Comparison of ENCODE assay signal across 8 cellular contexts in the genomic region with DNA sequence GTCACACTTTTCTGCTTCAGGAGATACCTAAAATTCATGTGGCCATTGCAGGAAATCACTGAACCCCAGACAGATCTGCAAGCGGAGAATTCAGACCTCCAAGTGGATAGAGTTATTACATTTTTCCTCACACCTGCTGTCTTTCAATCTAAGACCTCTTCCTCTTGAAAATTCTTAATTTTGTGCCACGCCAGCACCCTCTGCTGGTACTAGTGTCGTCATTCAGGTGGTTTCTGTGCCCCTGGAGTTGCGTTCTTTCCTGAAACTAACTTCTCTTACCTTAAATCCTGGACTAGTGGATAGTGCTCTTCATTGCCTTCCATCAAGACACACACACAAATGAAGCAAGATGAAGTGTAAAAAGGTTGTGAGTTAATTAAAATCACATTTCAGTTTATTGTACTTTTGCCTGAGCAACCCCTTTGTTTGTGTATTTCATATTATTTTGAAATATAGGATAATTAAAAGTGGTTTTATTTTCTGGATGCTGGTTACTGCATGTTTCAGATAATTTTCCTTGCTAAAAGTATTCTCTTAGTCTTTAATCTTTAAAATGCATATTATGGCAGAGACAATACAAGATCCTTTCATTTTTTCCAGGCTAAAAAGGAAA. TPM values are rescaled to one million over a fixed set of nuclear protein-coding genes. Genes with fewer than 3 reads are reported as not detected.
A peak's percentile ranks its signal among the peaks of the same experiment; 100 is the strongest.
DNase-seq lines count a peak whose midpoint lies in the region; ATAC-seq, FAIRE-seq and TF ChIP-seq lines count a peak whose summit lies in the region.

No MANE protein-coding gene starts in this region.

- peak overlapping the region; percentile 65 for H3K4me3 ChIP-seq in iPS-18a (ENCODE audit: low read length)

- no peak overlapping the region for H3K27ac ChIP-seq in iPS-18a (ENCODE audit: low read length)
- no peak overlapping the region for H3K27ac ChIP-seq in substantia nigra (ENCODE audit: low read depth, low read length, poor library complexity, severe bottlenecking)

- H3K27me3 Mint-ChIP-seq in activated CD4-positive, alpha-beta memory T cell treated with anti-CD3 and anti-CD28 coated beads, Interleukin-2, amount 10 ng/mL, durations not matched to agents 7 days and 5 days = peaks cover 56% of the 10 kb centered on the region

- TF ChIP-seq POLR2A in GM12891 (IDR thresholded peaks at IDR 0.05; ENCODE audit: low read depth, low read length) = no peak

- DNase-seq in A172 (ENCODE audit: low spot score) (peak; percentile 60), GM12891 (ENCODE audit: insufficient read length, low spot score) (no peak), NCI-H2196 treated with DMSO at 0.1 percent for 48 hours (lab: John Stamatoyannopoulos, UW; ENCODE audit: unreplicated experiment) (peak; percentile 36), substantia nigra (lab: John Stamatoyannopoulos, UW) (peak in 25 of 49 donors; percentile 3 to 57 (median 29)), left cardiac atrium (no peak)
- DNase-seq in activated CD4-positive, alpha-beta memory T cell treated with anti-CD3 and anti-CD28 coated beads, Interleukin-2, amount 10 ng/mL, durations not matched to agents 7 days and 5 days = peak; percentile 28

- H3K4me1 ChIP-seq in iPS-18a (ENCODE audit: control insufficient read depth, low read depth, low read length) = peaks cover 7% of the 10 kb centered on the region

- H3K9me3 Mint-ChIP-seq in activated CD4-positive, alpha-beta memory T cell treated with anti-CD3 and anti-CD28 coated beads, Interleukin-2, amount 10 ng/mL, durations not matched to agents 7 days and 5 days = no peaks in the 10 kb centered on the region

- H3K4me3 Mint-ChIP-seq in activated CD4-positive, alpha-beta memory T cell treated with anti-CD3 and anti-CD28 coated beads, Interleukin-2, amount 10 ng/mL, durations not matched to agents 7 days and 5 days = peak overlapping the region; percentile 0

- H3K4me1 Mint-ChIP-seq in activated CD4-positive, alpha-beta memory T cell treated with anti-CD3 and anti-CD28 coated beads, Interleukin-2, amount 10 ng/mL, durations not matched to agents 7 days and 5 days = peaks cover 13% of the 10 kb centered on the region

- H3K9ac ChIP-seq in iPS-18a (ENCODE audit: low read length) = no peak overlapping the region

- peak; percentile 13 for FAIRE-seq in GM12891 (lab: Jason Lieb, UNC)

- CTCF ChIA-PET in activated CD4-positive, alpha-beta memory T cell treated with anti-CD3 and anti-CD28 coated beads, Interleukin-2, amount 10 ng/mL, durations not matched to agents 7 days and 5 days (lab: Charles Lee) = interaction anchor here (0.8 kb wide), 2 partner anchors 38 to 1826 kb away, joined by 3 read pairs; no protein-coding TSS in a partner anchor

- POLR2A ChIA-PET in activated CD4-positive, alpha-beta memory T cell treated with anti-CD3 and anti-CD28 coated beads, Interleukin-2, amount 10 ng/mL, durations not matched to agents 7 days and 5 days (lab: Charles Lee) = no interaction called here

- ATAC-seq in GM18868 (IDR thresholded peaks at IDR 0.05; ENCODE audit: unreplicated experiment) (no peak), left cardiac atrium (no peak)

- H3K36me3 ChIP-seq in iPS-18a (ENCODE audit: control insufficient read depth, low read depth, low read length) = no peaks in the 10 kb centered on the region

- intact Hi-C loops in left cardiac atrium (cut with DNase I) = loop anchor here in 1 of 2 donors (10.0 kb wide), 1 partner anchor 281 kb away; no protein-coding TSS in a partner anchor

- no peaks in the 10 kb centered on the region for H3K9me3 ChIP-seq in iPS-18a (ENCODE audit: control insufficient read depth, low read depth, low read length)

- no peak overlapping the region for H3K27ac Mint-ChIP-seq in activated CD4-positive, alpha-beta memory T cell treated with anti-CD3 and anti-CD28 coated beads, Interleukin-2, amount 10 ng/mL, durations not matched to agents 7 days and 5 days

- peaks cover 53% of the 10 kb centered on the region for H3K27me3 ChIP-seq in iPS-18a (ENCODE audit: control insufficient read depth, insufficient read depth, low read length)

- peaks cover 3% of the 10 kb centered on the region for H3K36me3 Mint-ChIP-seq in activated CD4-positive, alpha-beta memory T cell treated with anti-CD3 and anti-CD28 coated beads, Interleukin-2, amount 10 ng/mL, durations not matched to agents 7 days and 5 days (ENCODE audit: low read depth)

TF ChIP-seq in GM12891, 5 proteins besides CTCF, POLR2A, EP300 and RAD21:
- TF ChIP-seq POLR2AphosphoS5 (IDR thresholded peaks at IDR 0.05; ENCODE audit: low read depth, low read length) (no peak), TAF1 (IDR thresholded peaks at IDR 0.05; ENCODE audit: low read depth, low read length) (no peak), POU2F2 (IDR thresholded peaks at IDR 0.05; ENCODE audit: low read depth, low read length) (no peak), SPI1 (IDR thresholded peaks at IDR 0.05; ENCODE audit: low read depth, low read length) (no peak), PAX5 (IDR thresholded peaks at IDR 0.05; ENCODE audit: insufficient read depth, low read length, severe bottlenecking) (no peak)

RNA-seq across cellular contexts. Expression of gene DNER, which starts 1.6 kb away (rescaled TPM):
- 59.8 and 68.3 TPM in 2 replicates for total RNA-seq in A172 (2014; rRNA removed; shearing (Covaris generic))
- polyA plus RNA-seq in GM12891 (2012; ENCODE audit: low read depth, missing spikeins) = 0.03 TPM
- not detected for total RNA-seq in activated CD4-positive, alpha-beta memory T cell treated with anti-CD3 and anti-CD28 coated beads, Interleukin-2, amount 10 ng/mL, durations not matched to agents 7 days and 5 days
- total RNA-seq in left cardiac atrium = 10 to 100 TPM in 1 of 2 donors, 1 to 10 TPM in 1; 6.2 to 32.9 TPM

Comparison
In these comparisons a context has a peak if more than half of its experiments do, and no peak if none do; other contexts are left out.
1. DNase-seq: peak in A172 (single experiment), NCI-H2196 treated with DMSO at 0.1 percent for 48 hours (single experiment), activated CD4-positive, alpha-beta memory T cell treated with anti-CD3 and anti-CD28 coated beads, Interleukin-2, amount 10 ng/mL, durations not matched to agents 7 days and 5 days (single experiment) and substantia nigra (25 of 49); none in GM12891 (single experiment) and left cardiac atrium (single experiment).
2. RNA of gene DNER, which starts 1.6 kb away (total RNA-seq): 59.8 to 68.3 TPM in A172 and 6.2 to 32.9 TPM in left cardiac atrium; not detected in activated CD4-positive, alpha-beta memory T cell treated with anti-CD3 and anti-CD28 coated beads, Interleukin-2, amount 10 ng/mL, durations not matched to agents 7 days and 5 days; every median in the first group is over 4 times any median in the second.